Comparison of ENCODE assay signal across 20 cellular contexts in genomic region chr11:85951428-85952107, GRCh38.
"Had no signal": no experiment of that assay in that cellular context is flagged by ENCODE, and none has a peak within 500 bp of the region (broad histone marks: within the 10 kb centered on the region; RNA-seq: fewer than 3 reads in every experiment).

No MANE protein-coding gene starts in this region.

- ATAC-seq: left ventricle myocardium superior had no signal

- DNase-seq: activated effector memory CD4-positive, alpha-beta T cell treated with Interleukin-2 at 50 U/mL for 16 hours; activated naive CD4-positive, alpha-beta T cell treated with anti-CD3 and anti-CD28 coated beads for 36 hours; activated T-cell treated with anti-CD3 and anti-CD28 coated beads, Interleukin-2, amount 50 U/mL, for 1 hour; adrenal gland; central memory CD4-positive, alpha-beta T cell; effector memory CD4-positive, alpha-beta T cell; hippocampal formation; kidney glomerular epithelial cell; left ventricle myocardium superior; mesenchymal stem cell; nucleus accumbens; right cardiac atrium; stimulated activated CD4-positive, alpha-beta T cell treated with anti-CD3 and anti-CD28 coated beads, Interleukin-12 subunit alpha, Interleukin-12 subunit beta, amount 100 ng/mL, for 4 hours; stimulated activated CD4-positive, alpha-beta T cell treated with anti-CD3 and anti-CD28 coated beads, Interleukin-4, amount 100 ng/mL, for 4 hours; T-helper 1 cell; transverse colon had no signal

- H3K4me3 Mint-ChIP-seq: activated naive CD4-positive, alpha-beta T cell treated with anti-CD3 and anti-CD28 coated beads for 36 hours had no signal

- H3K4me3 ChIP-seq: adrenal gland, ascending aorta, transverse colon had no signal

- H3K9ac ChIP-seq: parathyroid adenoma had no signal

- H3K27ac ChIP-seq: adrenal gland, ascending aorta, parathyroid adenoma, transverse colon had no signal

- H3K79me2 ChIP-seq: parathyroid adenoma had no signal

- H3K9me3 ChIP-seq: adrenal gland, transverse colon had no signal

- FAIRE-seq: frontal cortex, urothelium cell line had no signal

- H3K27ac Mint-ChIP-seq: activated naive CD4-positive, alpha-beta T cell treated with anti-CD3 and anti-CD28 coated beads for 36 hours had no signal

- H2AFZ ChIP-seq: parathyroid adenoma had no signal

- H3K27me3 ChIP-seq: adrenal gland, ascending aorta, transverse colon had no signal
